1 cellular context compared by ENCODE assay signal in genomic region chr11:86802146-86802545, GRCh38.
TF ChIP-seq lines count a peak whose summit lies in the region.

No MANE protein-coding gene starts in this region.

TF ChIP-seq in HCT116, 20 proteins besides CTCF, POLR2A, EP300 and RAD21 (continued from another document):
- no peak for TF ChIP-seq ZBTB33 (IDR thresholded peaks at IDR 0.05; ENCODE audit: extremely low read depth, insufficient replicate concordance, low read length)
- TF ChIP-seq REST (IDR thresholded peaks at IDR 0.05; ENCODE audit: low read depth), result no peak
